9 cellular contexts compared by ENCODE assay signal in genomic region chr13:113220877-113221276, GRCh38. TPM values are rescaled to one million over a fixed set of nuclear protein-coding genes. Genes with fewer than 3 reads are reported as not detected.
DNase-seq lines count a peak whose midpoint lies in the region; ATAC-seq and TF ChIP-seq lines count a peak whose summit lies in the region.
"Had no signal": no experiment of that assay in that cellular context is flagged by ENCODE, and none has a peak within 500 bp of the region (broad histone marks: within the 10 kb centered on the region; RNA-seq: fewer than 3 reads in every experiment).

No MANE protein-coding gene starts in this region.

- H3K9me3 Mint-ChIP-seq in natural killer cell, result no peaks in the 10 kb centered on the region
- no peaks in the 10 kb centered on the region for H3K9me3 Mint-ChIP-seq in natural killer cell treated with Interleukin-12 subunit alpha and Interleukin-12 subunit beta and Interleukin-15 and Interleukin-18, amount 100 ng/mL, for 72 hours
- no peaks in the 10 kb centered on the region for H3K9me3 Mint-ChIP-seq in activated T-cell treated with anti-CD3 and anti-CD28 coated beads, Interleukin-2, amount 50 U/mL, for 4 hours

- H3K27me3 Mint-ChIP-seq in natural killer cell (ENCODE audit: low read depth in 2 of 2), result no peaks in the 10 kb centered on the region
- no peaks in the 10 kb centered on the region for H3K27me3 Mint-ChIP-seq in natural killer cell treated with Interleukin-12 subunit alpha and Interleukin-12 subunit beta and Interleukin-15 and Interleukin-18, amount 100 ng/mL, for 72 hours
- no peaks in the 10 kb centered on the region for H3K27me3 Mint-ChIP-seq in activated T-cell treated with anti-CD3 and anti-CD28 coated beads, Interleukin-2, amount 50 U/mL, for 4 hours (ENCODE audit: low read depth)

- no peak overlapping the region for H3K27ac ChIP-seq in upper lobe of right lung
- no peak overlapping the region for H3K27ac ChIP-seq in tibial nerve
- no peak overlapping the region for H3K27ac ChIP-seq in esophagus squamous epithelium

- H3K36me3 Mint-ChIP-seq in natural killer cell, result no peaks in the 10 kb centered on the region
- H3K36me3 Mint-ChIP-seq in natural killer cell treated with Interleukin-12 subunit alpha and Interleukin-12 subunit beta and Interleukin-15 and Interleukin-18, amount 100 ng/mL, for 72 hours, result peaks cover 5% of the 10 kb centered on the region
- peaks cover 40% of the 10 kb centered on the region for H3K36me3 Mint-ChIP-seq in activated T-cell treated with anti-CD3 and anti-CD28 coated beads, Interleukin-2, amount 50 U/mL, for 4 hours (ENCODE audit: insufficient read depth)

- no peak for TF ChIP-seq POLR2A in tibial nerve (IDR thresholded peaks at IDR 0.05)
- TF ChIP-seq POLR2A in esophagus squamous epithelium (IDR thresholded peaks at IDR 0.05), result no peak

- DNase-seq in natural killer cell, result no peak
- no peak for DNase-seq in natural killer cell treated with Interleukin-12 subunit alpha and Interleukin-12 subunit beta and Interleukin-15 and Interleukin-18, amount 100 ng/mL, for 72 hours (ENCODE audit: low spot score)
- peak; percentile 14 for DNase-seq in activated T-cell treated with anti-CD3 and anti-CD28 coated beads, Interleukin-2, amount 50 U/mL, for 4 hours
- DNase-seq in foreskin melanocyte, result peak; percentile 24
- DNase-seq in upper lobe of right lung, result no peak
- DNase-seq in tibial nerve (ENCODE audit: low spot score in 2 of 2), result no peak
- DNase-seq in esophagus squamous epithelium (lab: John Stamatoyannopoulos, UW), result no peak

- H3K27me3 ChIP-seq in upper lobe of right lung, result no peaks in the 10 kb centered on the region
- no peaks in the 10 kb centered on the region for H3K27me3 ChIP-seq in tibial nerve
- no peaks in the 10 kb centered on the region for H3K27me3 ChIP-seq in esophagus squamous epithelium

- ATAC-seq in natural killer cell (peak in 2 of 3 donors; percentile 52 to 56), upper lobe of right lung (peak; percentile 13), GM19467 (IDR thresholded peaks at IDR 0.05; ENCODE audit: unreplicated experiment) (no peak)
- ATAC-seq in natural killer cell treated with Interleukin-12 subunit alpha and Interleukin-12 subunit beta and Interleukin-15 and Interleukin-18, amount 100 ng/mL, for 72 hours, result no peak
- peak in 1 of 2 donors; percentile 36 for ATAC-seq in activated T-cell treated with anti-CD3 and anti-CD28 coated beads, Interleukin-2, amount 50 U/mL, for 4 hours

- H3K36me3 ChIP-seq in upper lobe of right lung (peaks cover 48% of the 10 kb centered on the region), tibial nerve (peaks cover 0 to 68% (median 0%) of the 10 kb centered on the region in 3 donors), esophagus squamous epithelium (peaks cover 4 to 68% (median 16%) of the 10 kb centered on the region in 3 donors)

- H3K4me3 ChIP-seq in upper lobe of right lung (no peak overlapping the region), tibial nerve (no peak overlapping the region), esophagus squamous epithelium (no peak overlapping the region)
- H3K4me3 ChIP-seq: lung had no signal

- peaks cover 16 to 42% of the 10 kb centered on the region in 2 donors for H3K4me1 Mint-ChIP-seq in natural killer cell
- peaks cover 20 to 30% of the 10 kb centered on the region in 2 donors for H3K4me1 Mint-ChIP-seq in natural killer cell treated with Interleukin-12 subunit alpha and Interleukin-12 subunit beta and Interleukin-15 and Interleukin-18, amount 100 ng/mL, for 72 hours (ENCODE audit: low read depth in 2 of 2)
- peaks cover 18% of the 10 kb centered on the region for H3K4me1 Mint-ChIP-seq in activated T-cell treated with anti-CD3 and anti-CD28 coated beads, Interleukin-2, amount 50 U/mL, for 4 hours (ENCODE audit: low read depth)

- TF ChIP-seq CTCF in natural killer cell (IDR thresholded peaks at IDR 0.05), result no peak
- TF ChIP-seq CTCF in upper lobe of right lung (IDR thresholded peaks at IDR 0.05), result peak; percentile 11
- no peak for TF ChIP-seq CTCF in tibial nerve (IDR thresholded peaks at IDR 0.05)
- no peak for TF ChIP-seq CTCF in esophagus squamous epithelium (IDR thresholded peaks at IDR 0.05)

- H3K9me3 ChIP-seq in upper lobe of right lung, result no peaks in the 10 kb centered on the region
- H3K9me3 ChIP-seq in tibial nerve, result no peaks in the 10 kb centered on the region
- no peaks in the 10 kb centered on the region for H3K9me3 ChIP-seq in esophagus squamous epithelium

- no peak for TF ChIP-seq EP300 in tibial nerve (IDR thresholded peaks at IDR 0.05)

- H3K27ac Mint-ChIP-seq in natural killer cell, result no peak overlapping the region
- no peak overlapping the region for H3K27ac Mint-ChIP-seq in natural killer cell treated with Interleukin-12 subunit alpha and Interleukin-12 subunit beta and Interleukin-15 and Interleukin-18, amount 100 ng/mL, for 72 hours

- peaks cover 19% of the 10 kb centered on the region for H3K4me1 ChIP-seq in upper lobe of right lung
- H3K4me1 ChIP-seq in tibial nerve, result peaks cover 0 to 28% (median 8%) of the 10 kb centered on the region in 4 donors
- H3K4me1 ChIP-seq in esophagus squamous epithelium, result peaks cover 9 to 24% (median 12%) of the 10 kb centered on the region in 3 donors

- no peak overlapping the region for H3K4me3 Mint-ChIP-seq in natural killer cell
- no peak overlapping the region for H3K4me3 Mint-ChIP-seq in natural killer cell treated with Interleukin-12 subunit alpha and Interleukin-12 subunit beta and Interleukin-15 and Interleukin-18, amount 100 ng/mL, for 72 hours
- no peak overlapping the region for H3K4me3 Mint-ChIP-seq in activated T-cell treated with anti-CD3 and anti-CD28 coated beads, Interleukin-2, amount 50 U/mL, for 4 hours

- 90% methylated on average over 7 of the region's 7 CpGs for WGBS in tibial nerve, 2 donors
- WGBS in esophagus squamous epithelium, 2 donors, result 87 to 88% methylated on average over 5 to 7 of the region's 7 CpGs

- intact Hi-C loops in natural killer cell (cut with micrococcal nuclease) (loop anchor here (10.0 kb wide), 1 partner anchor 276 kb away; no protein-coding TSS in a partner anchor), upper lobe of right lung (cut with DNase I) (no loop called here), esophagus squamous epithelium (cut with DNase I) (no loop called here)

RNA-seq across cellular contexts. Expression of gene CUL4A, which starts 11.5 kb away (rescaled TPM):
- total RNA-seq in natural killer cell, result 10 to 100 TPM; 56.3 to 97.8 (median 97.7) TPM
- 10 to 100 TPM; 51.4 to 86.2 TPM for total RNA-seq in natural killer cell treated with Interleukin-12 subunit alpha and Interleukin-12 subunit beta and Interleukin-15 and Interleukin-18, amount 100 ng/mL, for 72 hours
- 10 to 100 TPM; 85.5 to 89.8 (median 87.8) TPM for total RNA-seq in activated T-cell treated with anti-CD3 and anti-CD28 coated beads, Interleukin-2, amount 50 U/mL, for 4 hours
- 57.0 TPM for total RNA-seq in upper lobe of right lung
- 100 to 1,000 TPM in 2 of 4 donors, 10 to 100 TPM in 2; 67.3 to 268 (median 101) TPM for total RNA-seq in tibial nerve
- 100 to 1,000 TPM in 1 of 4 donors, 10 to 100 TPM in 3; 55.8 to 110 (median 76.8) TPM for total RNA-seq in esophagus squamous epithelium

RNA-seq across cellular contexts. Expression of gene PCID2, which starts 12.4 kb away (rescaled TPM):
- 10 to 100 TPM; 26.4 to 68.9 (median 42.3) TPM for total RNA-seq in natural killer cell
- total RNA-seq in natural killer cell treated with Interleukin-12 subunit alpha and Interleukin-12 subunit beta and Interleukin-15 and Interleukin-18, amount 100 ng/mL, for 72 hours, result 10 to 100 TPM; 29.4 to 68.3 TPM
- total RNA-seq in activated T-cell treated with anti-CD3 and anti-CD28 coated beads, Interleukin-2, amount 50 U/mL, for 4 hours, result 10 to 100 TPM; 63.3 to 68.1 (median 66.9) TPM
- 41.5 TPM for total RNA-seq in upper lobe of right lung
- 10 to 100 TPM; 38.6 to 61.5 (median 49.5) TPM for total RNA-seq in tibial nerve
- total RNA-seq in esophagus squamous epithelium, result 10 to 100 TPM; 21.0 to 47.9 (median 33.6) TPM

Comparison
In these comparisons a context has a peak if more than half of its experiments do, and no peak if none do; other contexts are left out.
1. ATAC-seq: peak in natural killer cell (2 of 3) and upper lobe of right lung (single experiment); none in natural killer cell treated with Interleukin-12 subunit alpha and Interleukin-12 subunit beta and Interleukin-15 and Interleukin-18, amount 100 ng/mL, for 72 hours (0 of 2) and GM19467 (single experiment).
2. DNase-seq: peak in activated T-cell treated with anti-CD3 and anti-CD28 coated beads, Interleukin-2, amount 50 U/mL, for 4 hours (single experiment) and foreskin melanocyte (single experiment); none in natural killer cell (single experiment), natural killer cell treated with Interleukin-12 subunit alpha and Interleukin-12 subunit beta and Interleukin-15 and Interleukin-18, amount 100 ng/mL, for 72 hours (single experiment), upper lobe of right lung (single experiment), tibial nerve (0 of 2) and esophagus squamous epithelium (single experiment).